Comparison of ENCODE assay signal across 27 cellular contexts in genomic region chr22:49136041-49136815, GRCh38.
"Had no signal": no experiment of that assay in that cellular context is flagged by ENCODE, and none has a peak within 500 bp of the region (broad histone marks: within the 10 kb centered on the region; RNA-seq: fewer than 3 reads in every experiment).

No MANE protein-coding gene starts in this region.

- H3K27ac Mint-ChIP-seq: activated CD4-positive, alpha-beta T cell treated with anti-CD3 and anti-CD28 coated beads, Interleukin-2, amount 10 ng/mL, durations not matched to agents 7 days and 5 days; activated CD8-positive, alpha-beta T cell treated with anti-CD3 and anti-CD28 coated beads, Interleukin-2, amount 10 ng/mL, durations not matched to agents 7 days and 5 days; activated naive CD8-positive, alpha-beta T cell treated with anti-CD3 and anti-CD28 coated beads for 36 hours; activated T-helper 17 cell treated with anti-CD3 and anti-CD28 coated beads, Interleukin-2, amount 50 U/mL, for 72 hours; T-helper 1 cell treated with Interleukin-12 subunit alpha and Interleukin-12 subunit beta and Interleukin-4 antibody, amounts not matched to agents 30 μg/mL and 1 μg/mL, for 36 hours; T-helper 2 cell treated with Interferon-gamma antibody and Interleukin-4, amounts not matched to agents 5 μg/mL and 100 μg/mL, for 36 hours had no signal

- ATAC-seq: activated CD8-positive, alpha-beta T cell treated with anti-CD3 and anti-CD28 coated beads, Interleukin-2, amount 10 ng/mL, durations not matched to agents 7 days and 5 days; activated T-helper 17 cell treated with anti-CD3 and anti-CD28 coated beads, Interleukin-2, amount 50 U/mL, for 72 hours; PC-3 had no signal

- DNase-seq: activated CD4-positive, alpha-beta T cell treated with anti-CD3 and anti-CD28 coated beads, Interleukin-2, amount 10 ng/mL, durations not matched to agents 7 days and 5 days; activated CD4-positive, alpha-beta T cell treated with anti-CD3 and anti-CD28 coated beads, Interleukin-2, amount 50 U/mL, for 48 hours; activated CD8-positive, alpha-beta memory T cell treated with anti-CD3 and anti-CD28 coated beads, Interleukin-2, amount 50 U/mL, for 4 hours; activated CD8-positive, alpha-beta T cell treated with anti-CD3 and anti-CD28 coated beads, Interleukin-2, amount 10 ng/mL, durations not matched to agents 7 days and 5 days; activated effector memory CD4-positive, alpha-beta T cell treated with anti-CD3 and anti-CD28 coated beads, Interleukin-2, amount 50 U/mL, for 16 hours; activated naive CD4-positive, alpha-beta T cell; activated naive CD4-positive, alpha-beta T cell treated with anti-CD3 and anti-CD28 coated beads, Interleukin-2, amount 50 U/mL, for 16 hours; activated naive CD8-positive, alpha-beta T cell treated with anti-CD3 and anti-CD28 coated beads for 36 hours; activated T-cell treated with anti-CD3 and anti-CD28 coated beads, Interleukin-2, amount 50 U/mL, for 48 hours; amniotic stem cell; aorta; brain microvascular endothelial cell; MM.1S; MV-4-11; NCI-H1092; NCI-H1436 treated with DMSO at 0.1 percent for 48 hours; NCI-H1694 treated with DMSO at 0.1 percent for 48 hours; NCI-H2029; PC-3; Peyer's patch; RPMI8226; SK-N-SH had no signal

- H3K27me3 ChIP-seq: brain microvascular endothelial cell, Peyer's patch, SJSA1 had no signal

- H3K4me3 Mint-ChIP-seq: activated CD4-positive, alpha-beta T cell treated with anti-CD3 and anti-CD28 coated beads, Interleukin-2, amount 10 ng/mL, durations not matched to agents 7 days and 5 days; activated CD8-positive, alpha-beta T cell treated with anti-CD3 and anti-CD28 coated beads, Interleukin-2, amount 10 ng/mL, durations not matched to agents 7 days and 5 days; activated naive CD8-positive, alpha-beta T cell treated with anti-CD3 and anti-CD28 coated beads for 36 hours; activated T-helper 17 cell treated with anti-CD3 and anti-CD28 coated beads, Interleukin-2, amount 50 U/mL, for 72 hours; T-helper 1 cell treated with Interleukin-12 subunit alpha and Interleukin-12 subunit beta and Interleukin-4 antibody, amounts not matched to agents 30 μg/mL and 1 μg/mL, for 36 hours; T-helper 2 cell treated with Interferon-gamma antibody and Interleukin-4, amounts not matched to agents 5 μg/mL and 100 μg/mL, for 36 hours had no signal

- H3K4me1 ChIP-seq: Peyer's patch, SJSA1 had no signal

- H3K9me3 ChIP-seq: Peyer's patch, SK-N-SH had no signal

- H3K27ac ChIP-seq: brain microvascular endothelial cell, KMS-11, Peyer's patch, SJSA1 had no signal

- H3K4me3 ChIP-seq: Peyer's patch, SJSA1 had no signal

- H3K36me3 Mint-ChIP-seq: activated naive CD8-positive, alpha-beta T cell treated with anti-CD3 and anti-CD28 coated beads for 36 hours had no signal

- H3K9me3 Mint-ChIP-seq: activated CD4-positive, alpha-beta T cell treated with anti-CD3 and anti-CD28 coated beads, Interleukin-2, amount 10 ng/mL, durations not matched to agents 7 days and 5 days; activated naive CD8-positive, alpha-beta T cell treated with anti-CD3 and anti-CD28 coated beads for 36 hours; activated T-helper 17 cell treated with anti-CD3 and anti-CD28 coated beads, Interleukin-2, amount 50 U/mL, for 72 hours; T-helper 1 cell treated with Interleukin-12 subunit alpha and Interleukin-12 subunit beta and Interleukin-4 antibody, amounts not matched to agents 30 μg/mL and 1 μg/mL, for 36 hours; T-helper 2 cell treated with Interferon-gamma antibody and Interleukin-4, amounts not matched to agents 5 μg/mL and 100 μg/mL, for 36 hours had no signal

- H3K4me1 Mint-ChIP-seq: activated CD4-positive, alpha-beta T cell treated with anti-CD3 and anti-CD28 coated beads, Interleukin-2, amount 10 ng/mL, durations not matched to agents 7 days and 5 days; activated naive CD8-positive, alpha-beta T cell treated with anti-CD3 and anti-CD28 coated beads for 36 hours; activated T-helper 17 cell treated with anti-CD3 and anti-CD28 coated beads, Interleukin-2, amount 50 U/mL, for 72 hours had no signal

- H3K36me3 ChIP-seq: brain microvascular endothelial cell, Peyer's patch, SJSA1 had no signal
